Comparison of ENCODE assay signal across 8 cellular contexts in genomic region chr1:101769520-101769919, GRCh38.
DNase-seq lines count a peak whose midpoint lies in the region; ATAC-seq, FAIRE-seq and TF ChIP-seq lines count a peak whose summit lies in the region.

No MANE protein-coding gene starts in this region.

- H3K79me2 ChIP-seq in astrocyte (ENCODE audit: insufficient read depth, low read length), result no peaks in the 10 kb centered on the region
- H3K79me2 ChIP-seq in smooth muscle cell (ENCODE audit: low read depth), result no peaks in the 10 kb centered on the region

- H4K20me1 ChIP-seq in astrocyte (ENCODE audit: insufficient read depth, low read length), result no peaks in the 10 kb centered on the region
- H4K20me1 ChIP-seq in smooth muscle cell (ENCODE audit: low read depth), result no peaks in the 10 kb centered on the region

- no peaks in the 10 kb centered on the region for H3K27me3 ChIP-seq in astrocyte (ENCODE audit: insufficient read depth, low read length)
- H3K27me3 ChIP-seq in smooth muscle cell (ENCODE audit: low read depth), result no peaks in the 10 kb centered on the region
- no peaks in the 10 kb centered on the region for H3K27me3 ChIP-seq in uterus

- TF ChIP-seq CTCF in A549 (IDR thresholded peaks at IDR 0.05) (no peak; the same call in 2 of the 3 replicates), astrocyte (IDR thresholded peaks at IDR 0.05; ENCODE audit: insufficient read depth, low read depth, low read length) (peak; percentile 20), smooth muscle cell (IDR thresholded peaks at IDR 0.05; ENCODE audit: borderline replicate concordance, insufficient read depth, poor library complexity, severe bottlenecking) (peak; percentile 44), uterus (IDR thresholded peaks at IDR 0.05) (no peak)

- H3K4me2 ChIP-seq in A549 (no peak overlapping the region), astrocyte (ENCODE audit: low read length) (no peak overlapping the region), smooth muscle cell (no peak overlapping the region)

- H3K36me3 ChIP-seq in astrocyte (ENCODE audit: insufficient read depth, low read length) (no peaks in the 10 kb centered on the region), smooth muscle cell (ENCODE audit: low read depth) (no peaks in the 10 kb centered on the region), uterus (no peaks in the 10 kb centered on the region)

- CTCF ChIA-PET in A549 (lab: Yijun Ruan, JAX), result interaction anchor here (0.8 kb wide), 1 partner anchor 10 kb away, joined by 3 read pairs; no protein-coding TSS in a partner anchor

- H3K4me3 Mint-ChIP-seq in astrocyte (ENCODE audit: unreplicated experiment), result no peak overlapping the region

- H3K9ac ChIP-seq in astrocyte (ENCODE audit: low read length) (no peak overlapping the region), smooth muscle cell (ENCODE audit: low read depth) (no peak overlapping the region)

- FAIRE-seq in A549 (lab: Jason Lieb, UNC) (no peak), astrocyte (lab: Jason Lieb, UNC) (no peak)

- H2AFZ ChIP-seq in astrocyte (ENCODE audit: low read depth, low read length), result no peak overlapping the region
- no peak overlapping the region for H2AFZ ChIP-seq in smooth muscle cell (ENCODE audit: low read depth)

- H3K9me3 ChIP-seq in A549 (no peaks in the 10 kb centered on the region), astrocyte (ENCODE audit: insufficient read depth, low read depth, low read length) (no peaks in the 10 kb centered on the region), smooth muscle cell (replicated peaks; ENCODE audit: low read depth) (no peaks in the 10 kb centered on the region), uterus (no peaks in the 10 kb centered on the region)

- DNase-seq in A549 (ENCODE audit: low read depth in 1 of 2, low spot score in 1 of 2) (peak in 1 of 2 experiments; percentile 11), astrocyte (ENCODE audit: low read depth) (no peak), smooth muscle cell (lab: John Stamatoyannopoulos, UW; ENCODE audit: unreplicated experiment) (no peak), GM19240 (ENCODE audit: insufficient read length, low spot score) (no peak), uterus (no peak), CD1c-positive myeloid dendritic cell (ENCODE audit: extremely low spot score) (no peak)

- no peaks in the 10 kb centered on the region for H3K4me1 ChIP-seq in A549
- no peaks in the 10 kb centered on the region for H3K4me1 ChIP-seq in astrocyte (ENCODE audit: insufficient read depth, low read length)
- no peaks in the 10 kb centered on the region for H3K4me1 ChIP-seq in smooth muscle cell (ENCODE audit: low read depth)
- H3K4me1 ChIP-seq in uterus, result no peaks in the 10 kb centered on the region

- no peaks in the 10 kb centered on the region for H3K9me3 Mint-ChIP-seq in astrocyte (ENCODE audit: unreplicated experiment)

- TF ChIP-seq RAD21 in A549 (conservative IDR thresholded peaks at IDR 0.05 in 1 of 2, IDR thresholded peaks at IDR 0.05 in 1 of 2), result 0 out of 5 replicates have a peak, but pooled peaks of 1 of the 2 experiments have one; percentile 6

- no peaks in the 10 kb centered on the region for H3F3A ChIP-seq in smooth muscle cell (ENCODE audit: low read depth)

- H3K4me1 Mint-ChIP-seq in astrocyte (ENCODE audit: low read depth, unreplicated experiment), result no peaks in the 10 kb centered on the region

- no peaks in the 10 kb centered on the region for H3K27me3 Mint-ChIP-seq in astrocyte (ENCODE audit: low read depth, unreplicated experiment)

- no peak overlapping the region for H3K27ac ChIP-seq in A549
- no peak overlapping the region for H3K27ac ChIP-seq in astrocyte (ENCODE audit: low read depth, low read length)
- H3K27ac ChIP-seq in smooth muscle cell (ENCODE audit: low read depth), result no peak overlapping the region
- H3K27ac ChIP-seq in uterus, result no peak overlapping the region

- 2% methylated on average over 3 of the region's 3 CpGs for WGBS in A549 (ENCODE audit: missing lambda C conversion rate)
- WGBS in smooth muscle cell (ENCODE audit: low lambda C conversion rate), result 67% methylated on average over 3 of the region's 3 CpGs

- no peaks in the 10 kb centered on the region for H3K36me3 Mint-ChIP-seq in astrocyte (ENCODE audit: low read depth, unreplicated experiment)

- H3K4me3 ChIP-seq in A549, result no peak overlapping the region
- no peak overlapping the region for H3K4me3 ChIP-seq in astrocyte (ENCODE audit: insufficient read depth, low read depth, low read length)
- H3K4me3 ChIP-seq in smooth muscle cell, result no peak overlapping the region
- no peak overlapping the region for H3K4me3 ChIP-seq in uterus

- 0 out of 6 replicates have a peak, but pooled peaks of 1 of the 2 experiments have one; percentile 45 for ATAC-seq in A549
- ATAC-seq in GM19025 (IDR thresholded peaks at IDR 0.05; ENCODE audit: low read depth, unreplicated experiment), result peak; percentile 69
- ATAC-seq in HG03521 (IDR thresholded peaks at IDR 0.05; ENCODE audit: unreplicated experiment), result peak; percentile 79

- POLR2A ChIA-PET in A549 (lab: Yijun Ruan, JAX), result no interaction called here

- intact Hi-C loops in uterus (cut with DNase I; ENCODE audit: low total_unique reads), result no loop called here

- H3K27ac Mint-ChIP-seq in astrocyte (ENCODE audit: unreplicated experiment), result peak overlapping the region; percentile 15

- no peak for TF ChIP-seq POLR2A in A549 (IDR thresholded peaks at IDR 0.05; ENCODE audit: low read length)
- TF ChIP-seq POLR2A in uterus (IDR thresholded peaks at IDR 0.05), result no peak

- TF ChIP-seq EP300 in A549 (IDR thresholded peaks at IDR 0.05), result no peak

TF ChIP-seq in A549, 52 proteins besides CTCF, POLR2A, EP300 and RAD21:
- TF ChIP-seq SMC3 (IDR thresholded peaks at IDR 0.05), result 0 out of 3 replicates have a peak, but pooled peaks have one; percentile 9
- no peak for TF ChIP-seq HOXA7 (CRISPR knock-in tag; IDR thresholded peaks at IDR 0.05)

Comparison
In these comparisons a context has a peak if more than half of its experiments do, and no peak if none do; other contexts are left out.
1. CTCF ChIP-seq: peak in astrocyte (single experiment) and smooth muscle cell (single experiment); none in A549 (single experiment) and uterus (0 of 4).